17 cellular contexts compared by ENCODE assay signal in genomic region chr14:51867753-51868152, GRCh38. TPM values are rescaled to one million over a fixed set of nuclear protein-coding genes. Genes with fewer than 3 reads are reported as not detected.
DNase-seq lines count a peak whose midpoint lies in the region; ATAC-seq and TF ChIP-seq lines count a peak whose summit lies in the region.
"Had no signal": no experiment of that assay in that cellular context is flagged by ENCODE, and none has a peak within 500 bp of the region (broad histone marks: within the 10 kb centered on the region; RNA-seq: fewer than 3 reads in every experiment).

No MANE protein-coding gene starts in this region.

- no peak overlapping the region for H3K27ac Mint-ChIP-seq in natural killer cell
- H3K27ac Mint-ChIP-seq: activated naive CD4-positive, alpha-beta T cell treated with anti-CD3 and anti-CD28 coated beads, Interleukin-2, amount 50 U/mL, for 24 hours; progenitor cell of endocrine pancreas had no signal

- peaks cover 55% of the 10 kb centered on the region for H4K20me1 ChIP-seq in DND-41 (ENCODE audit: insufficient read depth, low read length)

- TF ChIP-seq CTCF in DND-41 (IDR thresholded peaks at IDR 0.05; ENCODE audit: borderline replicate concordance, extremely low read depth, low read length, poor library complexity, severe bottlenecking) (no peak), natural killer cell (IDR thresholded peaks at IDR 0.05) (no peak)

- peaks cover 7% of the 10 kb centered on the region for H3K36me3 ChIP-seq in DND-41 (ENCODE audit: insufficient read depth, low read length)
- H3K36me3 ChIP-seq in adipocyte (ENCODE audit: control insufficient read depth, insufficient read depth, low read length, severe bottlenecking), result no peaks in the 10 kb centered on the region

- H3K4me1 Mint-ChIP-seq in natural killer cell, result peaks cover 35 to 42% of the 10 kb centered on the region in 2 donors

- H3K9me3 ChIP-seq in DND-41 (ENCODE audit: insufficient read depth, low read length, severe bottlenecking) (no peaks in the 10 kb centered on the region), adipocyte (ENCODE audit: control insufficient read depth, low read length) (no peaks in the 10 kb centered on the region)
- H3K9me3 ChIP-seq: BLaER1, testis had no signal

- DNase-seq in DND-41, result no peak
- DNase-seq in adipocyte (ENCODE audit: low read depth), result peak; percentile 14
- DNase-seq in natural killer cell, result no peak
- DNase-seq in COR-L47 (lab: John Stamatoyannopoulos, UW), result no peak
- no peak for DNase-seq in T1000 (lab: John Stamatoyannopoulos, UW)
- DNase-seq in retina, result no peak
- DNase-seq: caudate nucleus; GM23248; kidney glomerular epithelial cell; NCI-H1417; NCI-H446 treated with DMSO at 0.1 percent for 48 hours; stimulated activated CD4-positive, alpha-beta T cell treated with anti-CD3 and anti-CD28 coated beads, Interleukin-15, amount 100 ng/mL, for 24 hours; testis had no signal

- H3K4me1 ChIP-seq in DND-41 (ENCODE audit: insufficient read depth, low read length), result peaks cover 73% of the 10 kb centered on the region
- peaks cover 11% of the 10 kb centered on the region for H3K4me1 ChIP-seq in adipocyte (ENCODE audit: control insufficient read depth, insufficient read depth, low read length)

- peak overlapping the region; percentile 14; the same call in 1 of the 2 replicates for H3K4me2 ChIP-seq in DND-41 (ENCODE audit: insufficient read depth, low read length)
- H3K4me2 ChIP-seq: BLaER1 had no signal

- no peak overlapping the region for H2AFZ ChIP-seq in DND-41 (ENCODE audit: low read depth, low read length)
- H2AFZ ChIP-seq: GM23248 had no signal

- H3K79me2 ChIP-seq in DND-41 (ENCODE audit: insufficient read depth, low read length), result peaks cover 100% of the 10 kb centered on the region

- intact Hi-C loops in natural killer cell (cut with micrococcal nuclease), result loop anchor here (2.0 to 10.0 kb wide), 2 partner anchors 37 to 1047 kb away; no protein-coding TSS in a partner anchor

- no peaks in the 10 kb centered on the region for H3K9me3 Mint-ChIP-seq in natural killer cell
- H3K9me3 Mint-ChIP-seq: activated naive CD4-positive, alpha-beta T cell treated with anti-CD3 and anti-CD28 coated beads, Interleukin-2, amount 50 U/mL, for 24 hours had no signal

- no peak overlapping the region for H3K4me3 Mint-ChIP-seq in natural killer cell
- H3K4me3 Mint-ChIP-seq: activated naive CD4-positive, alpha-beta T cell treated with anti-CD3 and anti-CD28 coated beads, Interleukin-2, amount 50 U/mL, for 24 hours had no signal

- H3K27me3 ChIP-seq in DND-41 (ENCODE audit: insufficient read depth, low read length, poor library complexity), result no peaks in the 10 kb centered on the region
- no peaks in the 10 kb centered on the region for H3K27me3 ChIP-seq in adipocyte (replicated peaks; ENCODE audit: control insufficient read depth, insufficient read depth, low read length)
- H3K27me3 ChIP-seq: BLaER1, testis had no signal

- ATAC-seq in DND-41 (ENCODE audit: insufficient read depth, low read depth) (no peak), HG02798 (IDR thresholded peaks at IDR 0.05; ENCODE audit: poor library complexity, unreplicated experiment) (peak; percentile 26), natural killer cell (peak; percentile 7 to 38 (median 33))

- H3K4me3 ChIP-seq in DND-41 (ENCODE audit: low read depth in 1 of 2, low read length in 2 of 2) (no peak overlapping the region), adipocyte (ENCODE audit: low read length) (no peak overlapping the region)
- H3K4me3 ChIP-seq: BLaER1, GM23248, testis had no signal

- no peak overlapping the region; the same call in 1 of the 2 replicates for H3K27ac ChIP-seq in DND-41 (ENCODE audit: low read length)
- H3K27ac ChIP-seq: BLaER1, GM23248 had no signal

- H3K27me3 Mint-ChIP-seq in natural killer cell (ENCODE audit: low read depth in 2 of 2), result no peaks in the 10 kb centered on the region
- H3K27me3 Mint-ChIP-seq: activated naive CD4-positive, alpha-beta T cell treated with anti-CD3 and anti-CD28 coated beads, Interleukin-2, amount 50 U/mL, for 24 hours had no signal

- H3K9ac ChIP-seq in DND-41 (ENCODE audit: low read depth, low read length) (no peak overlapping the region), adipocyte (ENCODE audit: low read length) (no peak overlapping the region)
- H3K9ac ChIP-seq: BLaER1, GM23248 had no signal

- H3K36me3 Mint-ChIP-seq in natural killer cell, result no peaks in the 10 kb centered on the region

RNA-seq across cellular contexts. Expression of gene GNG2, which starts 7.3 kb away (rescaled TPM):
- total RNA-seq in natural killer cell, result 100 to 1,000 TPM; 552 to 653 (median 582) TPM
